Comparison of ENCODE assay signal across 12 cellular contexts in the genomic region with DNA sequence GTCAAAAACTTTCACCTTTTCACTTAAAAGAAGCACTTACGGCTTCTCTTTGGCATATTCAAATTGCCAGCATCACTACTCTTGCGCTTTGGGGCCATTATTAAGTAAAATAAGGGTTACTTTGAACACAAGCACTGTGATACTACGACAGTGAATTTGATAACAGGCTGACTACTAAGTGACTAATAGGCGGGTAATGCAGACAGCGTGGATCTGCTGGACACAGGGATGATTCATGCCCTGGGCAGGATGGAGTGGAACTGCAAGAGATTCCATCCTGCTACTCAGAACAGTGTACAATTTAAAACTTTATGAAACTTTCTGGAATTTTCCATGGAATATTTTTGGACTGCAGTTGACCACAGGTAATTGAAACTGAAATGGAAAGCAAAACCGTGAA. TPM values are rescaled to one million over a fixed set of nuclear protein-coding genes. Genes with fewer than 3 reads are reported as not detected.
DNase-seq lines count a peak whose midpoint lies in the region; ATAC-seq and TF ChIP-seq lines count a peak whose summit lies in the region.
"Had no signal": no experiment of that assay in that cellular context is flagged by ENCODE, and none has a peak within 500 bp of the region (broad histone marks: within the 10 kb centered on the region; RNA-seq: fewer than 3 reads in every experiment).

No MANE protein-coding gene starts in this region.

- H3K4me1 ChIP-seq in fibroblast of lung (ENCODE audit: control insufficient read depth, extremely low read depth, insufficient read depth, low read length) = peaks cover 8% of the 10 kb centered on the region
- H3K4me1 ChIP-seq: stomach had no signal

- intact Hi-C loops in sciatic nerve (cut with DNase I) = no loop called here

- H3K4me2 ChIP-seq in fibroblast of lung (ENCODE audit: extremely low read depth, insufficient read depth, low read length) = no peak overlapping the region

- H3K36me3 ChIP-seq in fibroblast of lung (ENCODE audit: control insufficient read depth, insufficient read depth, low read length) = no peaks in the 10 kb centered on the region

- ATAC-seq in sciatic nerve (no peak), HG02763 (IDR thresholded peaks at IDR 0.05; ENCODE audit: unreplicated experiment) (no peak)

- CTCF ChIA-PET in RWPE1 (lab: Yijun Ruan, JAX) = no interaction called here

- no peaks in the 10 kb centered on the region for H3K79me2 ChIP-seq in fibroblast of lung (ENCODE audit: control insufficient read depth, insufficient read depth, low read length)

- in situ Hi-C loops in KBM-7 (cut with MboI; ENCODE audit: low pct_unique_long_range_greater_than_20kb, low sequenced_read_pairs) = no loop called here

- H3K9ac ChIP-seq in fibroblast of lung (ENCODE audit: insufficient read depth, low read length) = no peak overlapping the region

- H4K20me1 ChIP-seq in fibroblast of lung (ENCODE audit: control insufficient read depth, extremely low read depth, insufficient read depth, low read length) = no peaks in the 10 kb centered on the region

- no peaks in the 10 kb centered on the region for H3K9me3 ChIP-seq in fibroblast of lung (ENCODE audit: control insufficient read depth, insufficient read depth, low read depth, low read length)
- H3K9me3 ChIP-seq: stomach had no signal

- POLR2A ChIA-PET in RWPE1 (lab: Yijun Ruan, JAX; ENCODE audit: low non-redundant PET) = no interaction called here

- H3K27ac ChIP-seq in RWPE1 (no peak overlapping the region), fibroblast of lung (ENCODE audit: insufficient read depth, low read length) (no peak overlapping the region)
- H3K27ac ChIP-seq: stomach had no signal

- no peak overlapping the region for H3K4me3 ChIP-seq in fibroblast of lung (replicated peaks in 1 of 4; ENCODE audit: control extremely low read depth in 1 of 4, insufficient read depth in 1 of 4, low read depth in 3 of 4, low read length in 4 of 4)
- H3K4me3 ChIP-seq: stomach had no signal

- H2AFZ ChIP-seq in fibroblast of lung (ENCODE audit: low read length) = no peak overlapping the region

- no peaks in the 10 kb centered on the region for H3K27me3 ChIP-seq in fibroblast of lung (ENCODE audit: control insufficient read depth, insufficient read depth, low read length)
- H3K27me3 ChIP-seq: stomach had no signal

- no peak for TF ChIP-seq CTCF in RWPE1 (conservative IDR thresholded peaks at IDR 0.05; ENCODE audit: low read depth)
- no peak for TF ChIP-seq CTCF in fibroblast of lung (conservative IDR thresholded peaks at IDR 0.05 in 1 of 2, IDR thresholded peaks at IDR 0.05 in 1 of 2; ENCODE audit: low read depth in 1 of 2, low read length in 2 of 2)

- peak; percentile 95 for DNase-seq in EL
- DNase-seq in RWPE1 (ENCODE audit: low spot score) = peak; percentile 80
- DNase-seq in fibroblast of lung (ENCODE audit: low read depth in 2 of 2) = peak; percentile 87 to 100
- DNase-seq in renal cortical epithelial cell (ENCODE audit: low read depth) = peak; percentile 95
- DNase-seq in stimulated activated CD4-positive, alpha-beta T cell treated with anti-CD3 and anti-CD28 coated beads, Interleukin-2, amount 100 ng/mL, for 24 hours = no peak
- DNase-seq in KBM-7 = no peak
- DNase-seq in sciatic nerve (ENCODE audit: low spot score) = no peak
- DNase-seq: activated effector memory CD4-positive, alpha-beta T cell treated with Interleukin-2 at 50 U/mL for 16 hours; GDM1; NCI-H2029; stomach had no signal

RNA-seq across cellular contexts. Expression of a gene that starts 45.9 kb away (rescaled TPM):
- 11.3 and 16.3 TPM in 2 replicates for total RNA-seq in fibroblast of lung
- polyA plus RNA-seq in fibroblast of lung = 14.1 and 16.6 TPM in 2 replicates
- polyA plus RNA-seq in fibroblast of lung (2012) = 10.1 and 12.5 TPM in 2 replicates
- not detected in 2 replicates for polyA minus RNA-seq in fibroblast of lung (ENCODE audit: low replicate concordance)
- 17.0 and 34.0 TPM in 2 replicates for total RNA-seq in renal cortical epithelial cell
- 17.5 TPM for total RNA-seq in sciatic nerve

RNA-seq across cellular contexts. Expression of a gene that starts 57.3 kb away (rescaled TPM):
- total RNA-seq in fibroblast of lung (0.17 and 0.77 TPM in 2 replicates), renal cortical epithelial cell (not detected in 2 replicates), sciatic nerve (112 TPM)
- not detected in 2 replicates for polyA plus RNA-seq in fibroblast of lung
- polyA plus RNA-seq in fibroblast of lung (2012) = not detected in 2 replicates
- polyA minus RNA-seq in fibroblast of lung (ENCODE audit: low replicate concordance) = 0.47 TPM in 1 of 2 replicates, not detected in the other

Comparison
In these comparisons a context has a peak if more than half of its experiments do, and no peak if none do; other contexts are left out.
1. DNase-seq: peak in EL (single experiment), RWPE1 (single experiment), fibroblast of lung (2 of 2) and renal cortical epithelial cell (single experiment); none in stimulated activated CD4-positive, alpha-beta T cell treated with anti-CD3 and anti-CD28 coated beads, Interleukin-2, amount 100 ng/mL, for 24 hours (0 of 2), KBM-7 (single experiment) and sciatic nerve (single experiment).
2. RNA of a gene that starts 57.3 kb away (total RNA-seq): 112 TPM in sciatic nerve (single experiment); 0.17 to 0.77 TPM in fibroblast of lung and not detected in renal cortical epithelial cell; every median in the first group is over 10 times any median in the second.